1 cellular context compared by ENCODE assay signal in genomic region chr5:55037046-55037771, GRCh38.
TF ChIP-seq lines count a peak whose summit lies in the region.

No MANE protein-coding gene starts in this region.

TF ChIP-seq in A549, 52 proteins besides CTCF, POLR2A, EP300 and RAD21 (continued from another document):
- TF ChIP-seq USF2 (IDR thresholded peaks at IDR 0.05) = no peak
- TF ChIP-seq ZFP36 (IDR thresholded peaks at IDR 0.05; ENCODE audit: borderline replicate concordance, partially characterized antibody) = no peak
- no peak for TF ChIP-seq GATA3 (IDR thresholded peaks at IDR 0.05; ENCODE audit: borderline replicate concordance)
- no peak for TF ChIP-seq FOSB (CRISPR knock-in tag; IDR thresholded peaks at IDR 0.05)
- TF ChIP-seq PHF8 (IDR thresholded peaks at IDR 0.05; ENCODE audit: borderline replicate concordance, low read depth) = no peak
- TF ChIP-seq HOXA7 (CRISPR knock-in tag; IDR thresholded peaks at IDR 0.05) = no peak
